17 cellular contexts compared by ENCODE assay signal in genomic region chr16:53517851-53518250, GRCh38. TPM values are rescaled to one million over a fixed set of nuclear protein-coding genes. Genes with fewer than 3 reads are reported as not detected.
A peak's percentile ranks its signal among the peaks of the same experiment; 100 is the strongest.
DNase-seq lines count a peak whose midpoint lies in the region; ATAC-seq and TF ChIP-seq lines count a peak whose summit lies in the region.
"Had no signal": no experiment of that assay in that cellular context is flagged by ENCODE, and none has a peak within 500 bp of the region (broad histone marks: within the 10 kb centered on the region; RNA-seq: fewer than 3 reads in every experiment).

No MANE protein-coding gene starts in this region.

- dilution Hi-C loops in mammary epithelial cell (cut with HindIII; ENCODE audit: low sequenced_read_pairs), result no loop called here

- no peak for ATAC-seq in CD8-positive, alpha-beta T cell
- no peak for ATAC-seq in activated naive CD8-positive, alpha-beta T cell treated with anti-CD3 and anti-CD28 coated beads, Interleukin-2, amount 50 U/mL, for 24 hours
- no peak for ATAC-seq in naive thymus-derived CD8-positive, alpha-beta T cell
- no peak for ATAC-seq in HG03280 (IDR thresholded peaks at IDR 0.05; ENCODE audit: unreplicated experiment)
- ATAC-seq: GM23338, SK-N-SH treated with all-trans-retinoic acid at 6 μM for 48 hours had no signal

- H3K27ac Mint-ChIP-seq in CD8-positive, alpha-beta T cell, result peak overlapping the region; percentile 1
- H3K27ac Mint-ChIP-seq in activated naive CD8-positive, alpha-beta T cell treated with anti-CD3 and anti-CD28 coated beads, Interleukin-2, amount 50 U/mL, for 24 hours, result no peak overlapping the region
- H3K27ac Mint-ChIP-seq in naive thymus-derived CD8-positive, alpha-beta T cell, result peak overlapping the region in 9 of 10 donors; percentile 17 to 90 (median 72)
- H3K27ac Mint-ChIP-seq: endodermal cell, GM23338 had no signal

- H3K27me3 Mint-ChIP-seq in CD8-positive, alpha-beta T cell (ENCODE audit: low read depth), result peaks cover 11% of the 10 kb centered on the region
- H3K27me3 Mint-ChIP-seq in activated naive CD8-positive, alpha-beta T cell treated with anti-CD3 and anti-CD28 coated beads, Interleukin-2, amount 50 U/mL, for 24 hours, result no peaks in the 10 kb centered on the region
- peaks cover 0 to 51% (median 8%) of the 10 kb centered on the region in 5 donors for H3K27me3 Mint-ChIP-seq in naive thymus-derived CD8-positive, alpha-beta T cell

- H3K27me3 ChIP-seq in BLaER1 (no peaks in the 10 kb centered on the region), mammary epithelial cell (ENCODE audit: insufficient read depth, low read length) (no peaks in the 10 kb centered on the region)
- no peaks in the 10 kb centered on the region for H3K27me3 ChIP-seq in CD8-positive, alpha-beta T cell (ENCODE audit: insufficient read depth, low read length)

- intact Hi-C loops in CD8-positive, alpha-beta T cell (cut with DNase I, micrococcal nuclease), result loop anchor here (1.0 to 10.0 kb wide), 4 partner anchors 15 to 293 kb away; partner anchors contain the start of gene AKTIP (in 1 of the 2)
- intact Hi-C loops in mammary epithelial cell (cut with micrococcal nuclease), result no loop called here

- no peaks in the 10 kb centered on the region for H3K9me3 Mint-ChIP-seq in CD8-positive, alpha-beta T cell
- no peaks in the 10 kb centered on the region for H3K9me3 Mint-ChIP-seq in activated naive CD8-positive, alpha-beta T cell treated with anti-CD3 and anti-CD28 coated beads, Interleukin-2, amount 50 U/mL, for 24 hours
- H3K9me3 Mint-ChIP-seq in naive thymus-derived CD8-positive, alpha-beta T cell, result peaks cover 0 to 6% (median 0%) of the 10 kb centered on the region in 9 donors

- peak overlapping the region; percentile 92 for H3K27ac ChIP-seq in BLaER1
- no peak overlapping the region for H3K27ac ChIP-seq in CD8-positive, alpha-beta T cell (ENCODE audit: low read depth, low read length)
- H3K27ac ChIP-seq in mammary epithelial cell (ENCODE audit: insufficient read depth, low read depth, low read length), result no peak overlapping the region

- CTCF ChIA-PET in CD8-positive, alpha-beta T cell (lab: Charles Lee), result interaction anchor here (0.9 to 1.3 kb wide), 3 partner anchors 8 to 62 kb away, joined by 3 to 4 read pairs (median 3); no protein-coding TSS in a partner anchor
- CTCF ChIA-PET in mammary epithelial cell (lab: Charles Lee; ENCODE audit: low non-redundant PET), result no interaction called here

- H3K36me3 ChIP-seq in BLaER1 (no peaks in the 10 kb centered on the region), mammary epithelial cell (ENCODE audit: insufficient read depth, low read length) (no peaks in the 10 kb centered on the region)
- H3K36me3 ChIP-seq in CD8-positive, alpha-beta T cell (ENCODE audit: insufficient read depth, low read length), result no peaks in the 10 kb centered on the region

- H4K20me1 ChIP-seq in BLaER1 (no peaks in the 10 kb centered on the region), mammary epithelial cell (ENCODE audit: insufficient read depth, low read length) (no peaks in the 10 kb centered on the region)

- WGBS in mammary epithelial cell (ENCODE audit: low coverage, missing lambda C conversion rate), result 89% methylated on average over 4 of the region's 4 CpGs

- peaks cover 60% of the 10 kb centered on the region for H3K4me1 Mint-ChIP-seq in CD8-positive, alpha-beta T cell (ENCODE audit: low read depth)
- peaks cover 45% of the 10 kb centered on the region for H3K4me1 Mint-ChIP-seq in activated naive CD8-positive, alpha-beta T cell treated with anti-CD3 and anti-CD28 coated beads, Interleukin-2, amount 50 U/mL, for 24 hours
- peaks cover 29 to 57% (median 55%) of the 10 kb centered on the region in 4 donors for H3K4me1 Mint-ChIP-seq in naive thymus-derived CD8-positive, alpha-beta T cell
- H3K4me1 Mint-ChIP-seq: endodermal cell, GM23338 had no signal

- H3K9me3 ChIP-seq in BLaER1, result peaks cover 29% of the 10 kb centered on the region
- H3K9me3 ChIP-seq in CD8-positive, alpha-beta T cell (ENCODE audit: low read length), result no peaks in the 10 kb centered on the region
- no peaks in the 10 kb centered on the region for H3K9me3 ChIP-seq in mammary epithelial cell (replicated peaks; ENCODE audit: insufficient read depth, low read length)

- in situ Hi-C loops in mammary epithelial cell (cut with MboI; ENCODE audit: low sequenced_read_pairs in 2 of 2), result no loop called here

- H3K4me2 ChIP-seq in BLaER1 (peak overlapping the region; percentile 96), mammary epithelial cell (ENCODE audit: insufficient read depth, low read depth, low read length) (no peak overlapping the region)
- H3K4me2 ChIP-seq: GM23338 had no signal

- TF ChIP-seq CTCF in CD8-positive, alpha-beta T cell (IDR thresholded peaks at IDR 0.05), result no peak
- no peak for TF ChIP-seq CTCF in mammary epithelial cell (conservative IDR thresholded peaks at IDR 0.05 in 1 of 2, IDR thresholded peaks at IDR 0.05 in 1 of 2; ENCODE audit: extremely low read depth in 1 of 2, insufficient read depth in 1 of 2, low read depth in 1 of 2, low read length in 2 of 2)

- H3K79me2 ChIP-seq in mammary epithelial cell (ENCODE audit: insufficient read depth, low read length), result no peaks in the 10 kb centered on the region

- peak overlapping the region; percentile 47 for H3K4me3 ChIP-seq in BLaER1
- H3K4me3 ChIP-seq in CD8-positive, alpha-beta T cell (ENCODE audit: low read depth, low read length), result no peak overlapping the region
- H3K4me3 ChIP-seq in mammary epithelial cell (replicated peaks in 1 of 3; ENCODE audit: insufficient read depth in 1 of 3, low read depth in 2 of 3, low read length in 3 of 3), result no peak overlapping the region
- H3K4me3 ChIP-seq: GM23338 had no signal

- H3K4me3 Mint-ChIP-seq in CD8-positive, alpha-beta T cell, result peak overlapping the region; percentile 80
- H3K4me3 Mint-ChIP-seq in activated naive CD8-positive, alpha-beta T cell treated with anti-CD3 and anti-CD28 coated beads, Interleukin-2, amount 50 U/mL, for 24 hours, result peak overlapping the region; percentile 72
- H3K4me3 Mint-ChIP-seq in naive thymus-derived CD8-positive, alpha-beta T cell, result peak overlapping the region; percentile 54 to 87 (median 77)
- H3K4me3 Mint-ChIP-seq: endodermal cell, GM23338 had no signal

- BruUV-seq in mammary epithelial cell (replicated peaks; lab: Mats Ljungman, UMichigan), result no TSS peak

- POLR2A ChIA-PET in CD8-positive, alpha-beta T cell (lab: Charles Lee), result interaction anchor here (1.8 kb wide), 1 partner anchor 27 kb away, joined by 5 read pairs; no protein-coding TSS in a partner anchor
- POLR2A ChIA-PET in naive thymus-derived CD8-positive, alpha-beta T cell (lab: Charles Lee), result interaction anchor here (0.7 to 2.4 kb wide), 3 partner anchors 14 to 152 kb away, joined by 3 to 13 read pairs (median 4); partner anchors contain the start of gene AKTIP

- no peaks in the 10 kb centered on the region for H3K36me3 Mint-ChIP-seq in CD8-positive, alpha-beta T cell
- peaks cover 3% of the 10 kb centered on the region for H3K36me3 Mint-ChIP-seq in activated naive CD8-positive, alpha-beta T cell treated with anti-CD3 and anti-CD28 coated beads, Interleukin-2, amount 50 U/mL, for 24 hours (ENCODE audit: low read depth)
- H3K36me3 Mint-ChIP-seq in naive thymus-derived CD8-positive, alpha-beta T cell, result peaks cover 0 to 4% (median 3%) of the 10 kb centered on the region in 3 donors
- H3K36me3 Mint-ChIP-seq: CD14-positive monocyte had no signal

- H2AFZ ChIP-seq in mammary epithelial cell (ENCODE audit: low read depth, low read length), result no peak overlapping the region

- peak overlapping the region; percentile 75; the same call in 1 of the 2 replicates for H3K9ac ChIP-seq in BLaER1
- no peak overlapping the region for H3K9ac ChIP-seq in mammary epithelial cell (ENCODE audit: insufficient read depth, low read length)

- DNase-seq in CD8-positive, alpha-beta T cell, result no peak
- DNase-seq in activated naive CD8-positive, alpha-beta T cell treated with anti-CD3 and anti-CD28 coated beads, Interleukin-2, amount 50 U/mL, for 24 hours, result no peak
- no peak for DNase-seq in naive thymus-derived CD8-positive, alpha-beta T cell
- DNase-seq in SK-N-DZ (ENCODE audit: low spot score), result no peak
- no peak for DNase-seq in NCI-H526 treated with DMSO at 0.1 percent for 48 hours (lab: John Stamatoyannopoulos, UW)
- DNase-seq in mammary epithelial cell, result no peak
- DNase-seq: activated CD4-positive, CD25-positive, alpha-beta regulatory T cell; activated effector memory CD4-positive, alpha-beta T cell treated with anti-CD3 and anti-CD28 coated beads, Interleukin-2, amount 50 U/mL, for 16 hours; endodermal cell; IMR-90; NCI-H146; stimulated activated CD4-positive, alpha-beta T cell treated with anti-CD3 and anti-CD28 coated beads, Interleukin-4, amount 100 ng/mL, for 1 hour had no signal

- H3K4me1 ChIP-seq in BLaER1, result peaks cover 79% of the 10 kb centered on the region
- H3K4me1 ChIP-seq in CD8-positive, alpha-beta T cell (ENCODE audit: insufficient read depth, low read length), result peaks cover 42% of the 10 kb centered on the region
- H3K4me1 ChIP-seq in mammary epithelial cell (ENCODE audit: insufficient read depth, low read length), result no peaks in the 10 kb centered on the region

RNA-seq across cellular contexts. Expression of gene AKTIP, which starts 14.8 kb away (rescaled TPM):
- 10 to 100 TPM; 56.4 to 63.4 TPM for total RNA-seq in CD8-positive, alpha-beta T cell
- total RNA-seq in naive thymus-derived CD8-positive, alpha-beta T cell, result 100 to 1,000 TPM; 155 to 159 TPM
- polyA plus RNA-seq in naive thymus-derived CD8-positive, alpha-beta T cell, result 100 to 1,000 TPM in 2 of 3 donors, 10 to 100 TPM in 1; 60.3 to 124 (median 114) TPM
- polyA plus RNA-seq in SK-N-DZ (2014; cell fraction: cytosol; rRNA removed), result 12.6 and 17.3 TPM in 2 replicates
- 41.2 and 48.6 TPM in 2 replicates for polyA plus RNA-seq in SK-N-DZ (2014; cell fraction: nucleus; rRNA removed)
- total RNA-seq in mammary epithelial cell, result 10 to 100 TPM; 24.1 to 26.0 TPM
- polyA plus RNA-seq in mammary epithelial cell, result 12.8 TPM
- polyA minus RNA-seq in mammary epithelial cell, result 5.9 TPM
